ENCODE assay signal across 10 cellular contexts in the genomic region with DNA sequence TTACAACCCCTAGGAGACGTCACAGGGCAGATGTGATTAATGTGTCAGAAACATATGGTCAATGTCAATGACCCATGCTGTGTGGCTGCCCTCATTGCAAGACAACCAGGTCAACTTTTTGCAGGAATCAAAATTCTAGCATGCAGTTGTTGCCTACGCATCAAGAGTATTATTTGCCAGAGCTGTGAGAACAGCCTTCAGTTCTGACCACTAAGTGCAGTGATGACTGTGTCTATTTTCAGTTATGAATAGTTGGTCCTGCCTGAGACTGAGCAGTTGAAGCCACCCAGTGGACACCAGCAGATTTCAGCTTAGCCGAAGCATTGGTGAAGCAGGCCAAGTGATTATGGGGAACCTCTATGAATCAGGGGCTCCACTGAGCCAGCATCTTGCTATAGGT. TPM values are rescaled to one million over a fixed set of nuclear protein-coding genes. Genes with fewer than 3 reads are reported as not detected.
DNase-seq lines count a peak whose midpoint lies in the region; ATAC-seq and TF ChIP-seq lines count a peak whose summit lies in the region.
"Had no signal": no experiment of that assay in that cellular context is flagged by ENCODE, and none has a peak within 500 bp of the region (broad histone marks: within the 10 kb centered on the region; RNA-seq: fewer than 3 reads in every experiment).

No MANE protein-coding gene starts in this region.

- H4K8ac ChIP-seq in trophoblast cell (ENCODE audit: low read depth, low read length), result no peak overlapping the region

- no peak overlapping the region for H3K18ac ChIP-seq in trophoblast cell (ENCODE audit: low read length)

- H2AK5ac ChIP-seq in trophoblast cell (ENCODE audit: low read length), result no peak overlapping the region

- H3K4me1 ChIP-seq in trophoblast cell (ENCODE audit: control insufficient read depth in 1 of 2, insufficient read depth in 2 of 2, low read length in 2 of 2), result no peaks in the 10 kb centered on the region

- no peaks in the 10 kb centered on the region for H3K79me2 ChIP-seq in trophoblast cell (ENCODE audit: control insufficient read depth, insufficient read depth, low read length, poor library complexity)

- no peak overlapping the region for H3K4me3 Mint-ChIP-seq in activated T-helper 17 cell treated with anti-CD3 and anti-CD28 coated beads, Interleukin-2, amount 50 U/mL, for 72 hours
- H3K4me3 Mint-ChIP-seq: effector memory CD8-positive, alpha-beta T cell had no signal

- H3K9me3 ChIP-seq in trophoblast cell (ENCODE audit: insufficient read depth, low read depth, low read length), result no peaks in the 10 kb centered on the region

- H3K27ac Mint-ChIP-seq in activated T-helper 17 cell treated with anti-CD3 and anti-CD28 coated beads, Interleukin-2, amount 50 U/mL, for 72 hours, result no peak overlapping the region
- H3K27ac Mint-ChIP-seq: effector memory CD8-positive, alpha-beta T cell had no signal

- TF ChIP-seq CTCF in GM12865 (IDR thresholded peaks at IDR 0.05; ENCODE audit: insufficient read depth, low read depth, low read length, missing control alignments), result peak; percentile 42

- WGBS in trophoblast cell (ENCODE audit: extremely low coverage, insufficient coverage, insufficient read length), result no CpG with 5 or more reads among the region's 3 CpGs

- ATAC-seq in GM19455 (IDR thresholded peaks at IDR 0.05; ENCODE audit: unreplicated experiment), result peak; percentile 98
- ATAC-seq in HG03045 (IDR thresholded peaks at IDR 0.05; ENCODE audit: unreplicated experiment), result peak; percentile 96
- ATAC-seq in activated T-helper 17 cell treated with anti-CD3 and anti-CD28 coated beads, Interleukin-2, amount 50 U/mL, for 72 hours (replicated peaks), result peak; percentile 49
- ATAC-seq: effector memory CD8-positive, alpha-beta T cell had no signal

- H2BK5ac ChIP-seq in trophoblast cell (ENCODE audit: low read depth, low read length, poor library complexity), result no peak overlapping the region

- H2BK120ac ChIP-seq in trophoblast cell (ENCODE audit: insufficient read depth, low read length, poor library complexity), result no peak overlapping the region

- H2BK12ac ChIP-seq in trophoblast cell (ENCODE audit: low read length), result no peak overlapping the region

- H3K36me3 Mint-ChIP-seq in activated T-helper 17 cell treated with anti-CD3 and anti-CD28 coated beads, Interleukin-2, amount 50 U/mL, for 72 hours (ENCODE audit: low read depth), result peaks cover 14% of the 10 kb centered on the region

- H3K27me3 Mint-ChIP-seq in activated T-helper 17 cell treated with anti-CD3 and anti-CD28 coated beads, Interleukin-2, amount 50 U/mL, for 72 hours, result no peaks in the 10 kb centered on the region
- H3K27me3 Mint-ChIP-seq: effector memory CD8-positive, alpha-beta T cell had no signal

- no peak overlapping the region for H3K4me3 ChIP-seq in GM12865 (ENCODE audit: low read depth, low read length)
- H3K4me3 ChIP-seq in trophoblast cell (ENCODE audit: low read depth, low read length), result no peak overlapping the region

- no peaks in the 10 kb centered on the region for H3K27me3 ChIP-seq in trophoblast cell (ENCODE audit: insufficient read depth, low read length)

- H3K9ac ChIP-seq in trophoblast cell (ENCODE audit: low read length), result no peak overlapping the region

- H3K4ac ChIP-seq in trophoblast cell (ENCODE audit: low read depth, low read length), result no peak overlapping the region

- no peak overlapping the region for H3K4me2 ChIP-seq in trophoblast cell (ENCODE audit: low read length)

- no peaks in the 10 kb centered on the region for H3K79me1 ChIP-seq in trophoblast cell (ENCODE audit: low read length)

- no peak overlapping the region for H4K12ac ChIP-seq in trophoblast cell (ENCODE audit: low read depth, low read length)

- H3K4me1 Mint-ChIP-seq in activated T-helper 17 cell treated with anti-CD3 and anti-CD28 coated beads, Interleukin-2, amount 50 U/mL, for 72 hours, result no peaks in the 10 kb centered on the region

- peak; percentile 86 for DNase-seq in GM12865 (ENCODE audit: low read depth)
- no peak for DNase-seq in NCI-H2227 (lab: John Stamatoyannopoulos, UW; ENCODE audit: unreplicated experiment)
- no peak for DNase-seq in DMS79 treated with DMSO at 0.1 percent for 48 hours (lab: John Stamatoyannopoulos, UW)
- no peak for DNase-seq in trophoblast cell
- no peak for DNase-seq in activated CD8-positive, alpha-beta memory T cell treated with anti-CD3 and anti-CD28 coated beads, Interleukin-2, amount 50 U/mL, for 48 hours
- DNase-seq: C1 segment of cervical spinal cord; effector memory CD8-positive, alpha-beta T cell had no signal

- H3K9me3 Mint-ChIP-seq in activated T-helper 17 cell treated with anti-CD3 and anti-CD28 coated beads, Interleukin-2, amount 50 U/mL, for 72 hours, result no peaks in the 10 kb centered on the region
- H3K9me3 Mint-ChIP-seq: effector memory CD8-positive, alpha-beta T cell had no signal

- H3K23ac ChIP-seq in trophoblast cell (ENCODE audit: low read length), result no peak overlapping the region

- H3K14ac ChIP-seq in trophoblast cell (ENCODE audit: low read length), result no peak overlapping the region

- H3K36me3 ChIP-seq in trophoblast cell (ENCODE audit: control insufficient read depth in 1 of 2, insufficient read depth in 2 of 2, low read length in 2 of 2), result peaks cover 0 to 5% of the 10 kb centered on the region in 2 experiments

- H2AFZ ChIP-seq in trophoblast cell (ENCODE audit: insufficient read depth, low read length, poor library complexity), result no peak overlapping the region

- H4K91ac ChIP-seq in trophoblast cell (ENCODE audit: low read depth, low read length), result no peak overlapping the region

- no peak overlapping the region for H3K27ac ChIP-seq in trophoblast cell (ENCODE audit: low read depth, low read length)

RNA-seq across cellular contexts. Expression of a gene that starts 47.3 kb away (rescaled TPM):
- 10 to 100 TPM; 22.7 to 33.5 TPM for total RNA-seq in activated T-helper 17 cell treated with anti-CD3 and anti-CD28 coated beads, Interleukin-2, amount 50 U/mL, for 72 hours
- 16.5 and 16.8 TPM in 2 replicates for polyA plus RNA-seq in trophoblast cell (2013)
